ENCODE assay signal across 7 cellular contexts in the genomic region with DNA sequence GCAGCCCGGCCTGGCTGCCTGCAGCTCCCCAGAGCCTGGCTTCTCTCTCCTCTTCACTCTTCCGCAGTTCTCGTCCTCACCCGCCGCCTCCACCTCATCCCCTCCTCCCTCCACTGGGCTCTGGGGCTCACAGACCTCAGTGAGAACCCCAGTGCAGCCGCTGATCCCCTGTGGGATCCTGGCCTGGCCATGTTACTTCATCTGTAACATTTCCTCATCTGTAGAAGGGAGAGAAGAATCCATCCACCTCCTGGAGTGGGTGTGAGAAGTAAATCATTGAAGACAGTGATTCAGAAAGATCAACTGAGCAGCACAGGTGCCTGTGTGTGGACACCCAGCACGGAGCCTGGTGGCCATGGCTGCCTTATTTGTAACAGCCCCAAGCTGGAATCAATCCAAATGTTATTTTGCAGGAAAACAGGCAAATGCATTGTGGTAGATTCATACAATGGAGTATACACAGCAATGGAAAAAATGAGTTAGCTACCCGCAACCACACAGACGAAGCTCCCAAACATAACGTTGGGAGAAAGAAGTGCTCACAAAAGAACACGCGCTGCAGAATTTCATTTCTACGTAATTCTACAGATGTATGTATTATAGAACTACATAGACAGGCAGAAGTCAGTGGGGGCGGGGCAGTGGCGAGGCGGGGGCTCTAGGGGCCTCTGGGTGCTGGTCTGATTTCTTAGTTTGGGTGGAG. TPM values are rescaled to one million over a fixed set of nuclear protein-coding genes. Genes with fewer than 3 reads are reported as not detected.
A peak's percentile ranks its signal among the peaks of the same experiment; 100 is the strongest.
DNase-seq lines count a peak whose midpoint lies in the region; ATAC-seq and TF ChIP-seq lines count a peak whose summit lies in the region.

No MANE protein-coding gene starts in this region.

- WGBS in heart left ventricle, 4 donors = 66 to 72% (median 69%) methylated on average over 16 of the region's 16 CpGs
- WGBS in body of pancreas, 2 donors = 50 to 74% methylated on average over 16 of the region's 16 CpGs

- H3K4me1 ChIP-seq in effector memory CD4-positive, alpha-beta T cell (ENCODE audit: control insufficient read depth, insufficient read depth, low read length, poor library complexity, severe bottlenecking) = peaks cover 95% of the 10 kb centered on the region
- peaks cover 0 to 100% (median 0%) of the 10 kb centered on the region in 12 donors for H3K4me1 ChIP-seq in heart left ventricle
- H3K4me1 ChIP-seq in body of pancreas = peaks cover 7% of the 10 kb centered on the region

- TF ChIP-seq POLR2A in heart left ventricle (IDR thresholded peaks at IDR 0.05) (no peak), body of pancreas (IDR thresholded peaks at IDR 0.05) (no peak)

- DNase-seq in RPMI7951 (ENCODE audit: low read depth) = peak; percentile 47
- no peak for DNase-seq in effector memory CD4-positive, alpha-beta T cell
- DNase-seq in sciatic nerve (ENCODE audit: low spot score) = peak; percentile 69
- DNase-seq in heart left ventricle = no peak
- DNase-seq in body of pancreas = no peak
- no peak for DNase-seq in AG20443 (ENCODE audit: low spot score)

- H3K36me3 ChIP-seq in effector memory CD4-positive, alpha-beta T cell (ENCODE audit: control insufficient read depth, insufficient read depth, low read length) = peaks cover 9% of the 10 kb centered on the region
- peaks cover 0 to 25% (median 0%) of the 10 kb centered on the region in 9 donors for H3K36me3 ChIP-seq in heart left ventricle
- no peaks in the 10 kb centered on the region for H3K36me3 ChIP-seq in body of pancreas (replicated peaks in 1 of 2; ENCODE audit: insufficient read depth in 1 of 2, low read depth in 2 of 2)

- TF ChIP-seq CTCF in heart left ventricle (IDR thresholded peaks at IDR 0.05) (no peak), body of pancreas (IDR thresholded peaks at IDR 0.05) (no peak)

- H3K27me3 ChIP-seq in effector memory CD4-positive, alpha-beta T cell (replicated peaks; ENCODE audit: control insufficient read depth, insufficient read depth, low read length, poor library complexity, severe bottlenecking) = no peaks in the 10 kb centered on the region
- H3K27me3 ChIP-seq in heart left ventricle (peaks cover 0 to 27% (median 0%) of the 10 kb centered on the region in 9 donors), body of pancreas (no peaks in the 10 kb centered on the region)

- intact Hi-C loops in sciatic nerve (cut with DNase I) = no loop called here
- intact Hi-C loops in heart left ventricle (cut with DNase I) = no loop called here
- intact Hi-C loops in body of pancreas (cut with DNase I) = no loop called here

- ATAC-seq in GM18907 (IDR thresholded peaks at IDR 0.05; ENCODE audit: unreplicated experiment) (peak; percentile 19), sciatic nerve (peak; percentile 23), heart left ventricle (no peak), body of pancreas (no peak)

- peak overlapping the region; percentile 93 for H3K27ac ChIP-seq in effector memory CD4-positive, alpha-beta T cell (ENCODE audit: insufficient read depth, low read length, poor library complexity, severe bottlenecking)
- H3K27ac ChIP-seq in heart left ventricle = peak overlapping the region in 1 of 12 donors; percentile 83
- peak overlapping the region in 1 of 4 donors; percentile 54 for H3K27ac ChIP-seq in body of pancreas

- H3K4me3 ChIP-seq in effector memory CD4-positive, alpha-beta T cell (ENCODE audit: insufficient read depth, low read depth, low read length, poor library complexity, severe bottlenecking) = peak overlapping the region; percentile 35
- H3K4me3 ChIP-seq in heart left ventricle (peak overlapping the region in 1 of 12 donors; percentile 20), body of pancreas (no peak overlapping the region)

- no peaks in the 10 kb centered on the region for H3K9me3 ChIP-seq in effector memory CD4-positive, alpha-beta T cell (ENCODE audit: control insufficient read depth, low read length)
- H3K9me3 ChIP-seq in heart left ventricle = no peaks in the 10 kb centered on the region
- H3K9me3 ChIP-seq in body of pancreas = no peaks in the 10 kb centered on the region

RNA-seq across cellular contexts. Expression of gene LAPTM5, which starts 8.7 kb away (rescaled TPM):
- total RNA-seq in RPMI7951 (2014; rRNA removed; shearing (Covaris generic)) = 70.7 and 82.5 TPM in 2 replicates
- 65.0 TPM for total RNA-seq in sciatic nerve
- 100 to 1,000 TPM in 1 of 9 donors, 10 to 100 TPM in 7, 1 to 10 TPM in 1; 9.4 to 260 (median 14.3) TPM for total RNA-seq in heart left ventricle
- 10 to 100 TPM in 1 of 2 donors, 1 to 10 TPM in 1; 6.9 to 28.7 TPM for polyA plus RNA-seq in heart left ventricle
- total RNA-seq in body of pancreas = 10 to 100 TPM in 1 of 2 donors, 1 to 10 TPM in 1; 6.3 to 25.2 TPM

RNA-seq across cellular contexts. Expression of gene MATN1, which starts 25.5 kb away (rescaled TPM):
- total RNA-seq in RPMI7951 (2014; rRNA removed; shearing (Covaris generic)) = 0.20 and 0.48 TPM in 2 replicates
- total RNA-seq in sciatic nerve (0.18 TPM), heart left ventricle (under 1 TPM in 1 of 9 donors, not detected in 8; 0.67 TPM), body of pancreas (under 1 TPM in 1 of 2 donors, not detected in 1; 0.33 TPM)
- polyA plus RNA-seq in heart left ventricle = not detected

Comparison
In these comparisons a context has a peak if more than half of its experiments do, and no peak if none do; other contexts are left out.
1. ATAC-seq: peak in GM18907 (single experiment) and sciatic nerve (single experiment); none in heart left ventricle (0 of 4) and body of pancreas (single experiment).
2. DNase-seq: peak in RPMI7951 (single experiment) and sciatic nerve (single experiment); none in effector memory CD4-positive, alpha-beta T cell (0 of 3), heart left ventricle (0 of 5), body of pancreas (0 of 4) and AG20443 (single experiment).